Comparison of ENCODE assay signal across 8 cellular contexts in genomic region chr7:142496545-142496991, GRCh38.
DNase-seq lines count a peak whose midpoint lies in the region; ATAC-seq, FAIRE-seq and TF ChIP-seq lines count a peak whose summit lies in the region.

No MANE protein-coding gene starts in this region.

- H3K9me3 ChIP-seq in ascending aorta (no peaks in the 10 kb centered on the region), keratinocyte (ENCODE audit: control insufficient read depth, low read depth, low read length) (no peaks in the 10 kb centered on the region), tibial nerve (no peaks in the 10 kb centered on the region)

- H3K79me2 ChIP-seq in keratinocyte (ENCODE audit: control insufficient read depth, insufficient read depth, low read length): no peaks in the 10 kb centered on the region

- no peak for TF ChIP-seq EP300 in tibial nerve (IDR thresholded peaks at IDR 0.05)

- no peaks in the 10 kb centered on the region for H4K20me1 ChIP-seq in keratinocyte (ENCODE audit: control insufficient read depth, extremely low read depth, insufficient read depth, low read length)

- H3K4me2 ChIP-seq in keratinocyte (ENCODE audit: control insufficient read depth, extremely low read depth, insufficient read depth, low read depth, low read length): peak overlapping the region; percentile 15

- TF ChIP-seq CTCF in ascending aorta (IDR thresholded peaks at IDR 0.05): peak; percentile 7 to 52 (median 23)
- TF ChIP-seq CTCF in keratinocyte (optimal IDR thresholded peaks at IDR 0.05 in 1 of 3, IDR thresholded peaks at IDR 0.05 in 1 of 3, conservative IDR thresholded peaks at IDR 0.05 in 1 of 3; ENCODE audit: extremely low read depth in 1 of 3, insufficient read depth in 2 of 3, low read length in 3 of 3): peak; percentile 64 to 80 (median 72)
- peak; percentile 42 to 71 (median 57) for TF ChIP-seq CTCF in tibial nerve (IDR thresholded peaks at IDR 0.05)

- no peak for TF ChIP-seq POLR2A in tibial nerve (IDR thresholded peaks at IDR 0.05)

- H3K27ac ChIP-seq in ascending aorta (no peak overlapping the region), keratinocyte (ENCODE audit: control insufficient read depth, insufficient read depth, low read length) (no peak overlapping the region), tibial nerve (no peak overlapping the region)

- no peak overlapping the region for H3K9ac ChIP-seq in keratinocyte (ENCODE audit: control insufficient read depth, extremely low read depth, insufficient read depth, low read length)

- no peaks in the 10 kb centered on the region for H3K4me1 ChIP-seq in ascending aorta
- peaks cover 31% of the 10 kb centered on the region for H3K4me1 ChIP-seq in keratinocyte (ENCODE audit: control insufficient read depth, extremely low read depth, insufficient read depth, low read length)
- peaks cover 0 to 20% (median 0%) of the 10 kb centered on the region in 4 donors for H3K4me1 ChIP-seq in tibial nerve

- H3K4me3 ChIP-seq in ascending aorta: no peak overlapping the region
- H3K4me3 ChIP-seq in keratinocyte (ENCODE audit: control insufficient read depth in 2 of 3, extremely low read depth in 1 of 3, insufficient read depth in 2 of 3, low read depth in 1 of 3, low read length in 3 of 3): no peak overlapping the region
- no peak overlapping the region for H3K4me3 ChIP-seq in tibial nerve

- dilution Hi-C loops in keratinocyte (cut with MboI; ENCODE audit: extremely low pct_ligation_motif_present, low sequenced_read_pairs): no loop called here

- no peaks in the 10 kb centered on the region for H3K9me1 ChIP-seq in keratinocyte (ENCODE audit: control insufficient read depth, extremely low read depth, insufficient read depth, low read length)

- peak; percentile 55 for ATAC-seq in GM21515 (IDR thresholded peaks at IDR 0.05; ENCODE audit: unreplicated experiment)

- 14 to 17% methylated on average over 8 of the region's 8 CpGs for WGBS in tibial nerve, 2 donors

- no peak overlapping the region for H2AFZ ChIP-seq in keratinocyte (ENCODE audit: control insufficient read depth, low read length)

- H3K27me3 ChIP-seq in ascending aorta: no peaks in the 10 kb centered on the region
- H3K27me3 ChIP-seq in keratinocyte (ENCODE audit: control insufficient read depth, extremely low read depth, insufficient read depth, low read length): no peaks in the 10 kb centered on the region
- no peaks in the 10 kb centered on the region for H3K27me3 ChIP-seq in tibial nerve

- peak; percentile 53 for FAIRE-seq in keratinocyte (lab: Jason Lieb, UNC)

- intact Hi-C loops in ascending aorta (cut with DNase I): no loop called here

- H3K36me3 ChIP-seq in ascending aorta (no peaks in the 10 kb centered on the region), keratinocyte (ENCODE audit: control insufficient read depth in 2 of 2, extremely low read depth in 1 of 2, insufficient read depth in 2 of 2, low read length in 2 of 2) (no peaks in the 10 kb centered on the region), tibial nerve (no peaks in the 10 kb centered on the region)

- DNase-seq in SKM-1 (lab: John Stamatoyannopoulos, UW; ENCODE audit: unreplicated experiment): peak; percentile 34
- DNase-seq in SKM-1 treated with dmso at 0.1 percent for 144 hours (lab: John Stamatoyannopoulos, UW; ENCODE audit: unreplicated experiment): no peak
- DNase-seq in M059J (ENCODE audit: low read depth): peak; percentile 36
- no peak for DNase-seq in ascending aorta (ENCODE audit: low spot score in 2 of 2)
- no peak for DNase-seq in keratinocyte (ENCODE audit: low read depth, low spot score)
- no peak for DNase-seq in tibial nerve (ENCODE audit: low spot score in 2 of 2)
- DNase-seq in DMS79 treated with DMSO at 0.1 percent for 48 hours (lab: John Stamatoyannopoulos, UW): no peak

Comparison
In these comparisons a context has a peak if more than half of its experiments do, and no peak if none do; other contexts are left out.
1. DNase-seq: peak in SKM-1 (single experiment) and M059J (single experiment); none in SKM-1 treated with dmso at 0.1 percent for 144 hours (single experiment), ascending aorta (0 of 2), keratinocyte (single experiment), tibial nerve (0 of 2) and DMS79 treated with DMSO at 0.1 percent for 48 hours (single experiment).
2. Peak in every context shown above with its lines, with median percentiles within 50 percentile points of each other: CTCF ChIP-seq.